ENCODE assay signal across 15 cellular contexts in the genomic region with DNA sequence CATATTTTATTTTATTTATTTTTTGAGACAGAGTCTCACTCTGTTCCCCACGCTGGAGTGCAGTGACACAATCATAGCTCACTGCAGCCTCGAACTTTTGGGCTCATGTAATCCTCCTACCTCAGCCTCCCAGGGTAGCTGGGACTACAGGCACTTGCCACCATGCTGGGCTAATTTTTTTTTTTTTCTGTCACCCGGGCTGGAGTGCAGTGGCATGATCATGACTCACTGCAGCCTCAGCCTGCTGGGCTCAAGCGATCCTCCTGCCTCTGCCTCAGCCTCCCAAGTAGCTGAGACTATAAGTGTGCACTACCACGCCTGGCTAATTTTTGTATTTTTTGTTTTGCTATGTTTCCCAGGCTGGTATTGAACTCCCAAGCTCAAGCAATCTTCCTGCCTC. TPM values are rescaled to one million over a fixed set of nuclear protein-coding genes. Genes with fewer than 3 reads are reported as not detected.
DNase-seq lines count a peak whose midpoint lies in the region; ATAC-seq lines count a peak whose summit lies in the region.
"Had no signal": no experiment of that assay in that cellular context is flagged by ENCODE, and none has a peak within 500 bp of the region (broad histone marks: within the 10 kb centered on the region; RNA-seq: fewer than 3 reads in every experiment).

No MANE protein-coding gene starts in this region.

- ATAC-seq in HG03039 (IDR thresholded peaks at IDR 0.05; ENCODE audit: unreplicated experiment), result no peak
- ATAC-seq in activated CD4-positive, CD25-positive, alpha-beta regulatory T cell treated with anti-CD3 and anti-CD28 coated beads, Interleukin-2, amount 50 U/mL, for 24 hours, result no peak
- ATAC-seq: A549, HepG2 had no signal

- DNase-seq in ELR (ENCODE audit: low read depth) (peak; percentile 22), HT1080 (ENCODE audit: low read depth) (peak; percentile 23), mesenteric fat pad (ENCODE audit: low spot score) (peak; percentile 8), NCI-H226 (no peak)
- DNase-seq: BE2C; Caco-2; CD8-positive, alpha-beta memory T cell; DND-41; GF-D8; GM23248 had no signal

RNA-seq across cellular contexts. Expression of gene UNC45B, which starts 17.1 kb away (rescaled TPM):
- not detected in 2 replicates for total RNA-seq in HT1080 (2014; rRNA removed; shearing (Covaris generic))
- not detected in 2 replicates for polyA plus RNA-seq in HT1080 (2015; cell fraction: cytosol; rRNA removed)
- not detected in 2 replicates for polyA plus RNA-seq in HT1080 (2015; cell fraction: nucleus; rRNA removed)
- not detected for total RNA-seq in mesenteric fat pad
- total RNA-seq: Caco-2; CD8-positive, alpha-beta memory T cell; GM23248; HepG2 had no signal
- polyA plus RNA-seq: A549, AG04450, GM23248 had no signal

RNA-seq across cellular contexts. Expression of gene NLE1, which starts 22.6 kb away (rescaled TPM):
- total RNA-seq in HT1080 (2014; rRNA removed; shearing (Covaris generic)), result 42.9 and 47.2 TPM in 2 replicates
- 23.8 and 27.7 TPM in 2 replicates for polyA plus RNA-seq in HT1080 (2015; cell fraction: cytosol; rRNA removed)
- polyA plus RNA-seq in HT1080 (2015; cell fraction: nucleus; rRNA removed), result 26.7 and 27.8 TPM in 2 replicates
- total RNA-seq in mesenteric fat pad, result 14.0 TPM

RNA-seq across cellular contexts. Expression of gene SLC35G3, which starts 29.5 kb away (rescaled TPM):
- total RNA-seq in HT1080 (2014; rRNA removed; shearing (Covaris generic)), result not detected in 2 replicates
- not detected in 2 replicates for polyA plus RNA-seq in HT1080 (2015; cell fraction: cytosol; rRNA removed)
- not detected in 2 replicates for polyA plus RNA-seq in HT1080 (2015; cell fraction: nucleus; rRNA removed)
- total RNA-seq in mesenteric fat pad, result not detected
- total RNA-seq: Caco-2; CD8-positive, alpha-beta memory T cell; GM23248; HepG2 had no signal
- polyA plus RNA-seq: A549; AG04450; CD8-positive, alpha-beta memory T cell; GM23248; HepG2 had no signal

RNA-seq across cellular contexts. Expression of gene FNDC8, which starts 43.3 kb away (rescaled TPM):
- not detected in 2 replicates for total RNA-seq in HT1080 (2014; rRNA removed; shearing (Covaris generic))
- polyA plus RNA-seq in HT1080 (2015; cell fraction: cytosol; rRNA removed), result not detected in 2 replicates
- not detected in 2 replicates for polyA plus RNA-seq in HT1080 (2015; cell fraction: nucleus; rRNA removed)
- not detected for total RNA-seq in mesenteric fat pad
- total RNA-seq: Caco-2, GM23248, HepG2 had no signal
- polyA plus RNA-seq: A549; AG04450; CD8-positive, alpha-beta memory T cell; GM23248; HepG2 had no signal

RNA-seq across cellular contexts. Expression of gene RAD51D, which starts 45.1 kb away (rescaled TPM):
- total RNA-seq in HT1080 (2014; rRNA removed; shearing (Covaris generic)), result 8.6 and 10.1 TPM in 2 replicates
- 12.5 and 13.4 TPM in 2 replicates for polyA plus RNA-seq in HT1080 (2015; cell fraction: cytosol; rRNA removed)
- 17.0 and 21.2 TPM in 2 replicates for polyA plus RNA-seq in HT1080 (2015; cell fraction: nucleus; rRNA removed)
- 10.6 TPM for total RNA-seq in mesenteric fat pad
